In the genomic region with DNA sequence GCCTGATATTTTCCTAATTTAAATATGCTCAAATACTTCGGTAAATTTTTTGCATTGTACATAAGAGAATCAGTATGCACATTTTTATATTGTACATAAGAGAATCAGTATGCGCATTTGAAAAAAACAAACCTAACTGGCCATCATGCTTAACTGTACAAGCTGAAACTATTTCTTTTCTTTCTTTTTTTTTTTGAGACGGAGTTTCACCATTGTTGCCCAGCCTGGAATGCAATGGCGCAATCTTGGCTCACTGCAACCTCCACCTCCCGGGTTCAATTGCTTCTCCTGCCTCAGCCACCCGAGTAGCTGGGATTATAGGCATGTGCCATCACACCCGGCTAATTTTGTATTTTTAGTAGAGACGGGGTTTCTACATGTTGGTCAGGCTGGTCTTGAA, we compare ENCODE assay signal across 7 cellular contexts. TPM values are rescaled to one million over a fixed set of nuclear protein-coding genes. Genes with fewer than 3 reads are reported as not detected.
DNase-seq lines count a peak whose midpoint lies in the region; ATAC-seq, FAIRE-seq and TF ChIP-seq lines count a peak whose summit lies in the region.
"Not testable (repeated sequence)": the region's sequence is repeated elsewhere in the genome, so short reads cannot be mapped to it uniquely, and the experiment has no call there.

No MANE protein-coding gene starts in this region.

- not testable (repeated sequence) for H2BK5ac ChIP-seq in H1 (ENCODE audit: low read depth, low read length)

- not testable (repeated sequence) for H3K79me1 ChIP-seq in H1 (ENCODE audit: low read depth, low read length)

- H3K23me2 ChIP-seq in H1 (ENCODE audit: low read depth, low read length), result not testable (repeated sequence)

- H3K36me3 ChIP-seq in HAP-1 (replicated peaks); adipocyte (ENCODE audit: control insufficient read depth, insufficient read depth, low read length, severe bottlenecking); K562 (ENCODE audit: control insufficient read depth, insufficient read depth, low read length); H1 (ENCODE audit: control insufficient read depth in 2 of 4, insufficient read depth in 4 of 4, low read length in 3 of 4); HepG2 (replicated peaks in 1 of 2; ENCODE audit: control insufficient read depth in 1 of 2, insufficient read depth in 2 of 2, low read length in 2 of 2): not testable (repeated sequence)

- not testable (repeated sequence) for H3K14ac ChIP-seq in H1 (ENCODE audit: insufficient read length)

- H3K9me3 ChIP-seq in HAP-1; adipocyte (ENCODE audit: control insufficient read depth, low read length); K562 (replicated peaks; ENCODE audit: control insufficient read depth, insufficient read depth, low read depth, low read length); H1 (ENCODE audit: insufficient read depth in 2 of 2, low read depth in 1 of 2, low read length in 1 of 2); HepG2 (ENCODE audit: low read length): not testable (repeated sequence)

- FAIRE-seq in K562 (lab: Jason Lieb, UNC); H1 (lab: Jason Lieb, UNC); HepG2 (lab: Jason Lieb, UNC): not testable (repeated sequence)

- peaks cover 35% of the 10 kb centered on the region for H3K79me2 ChIP-seq in K562 (ENCODE audit: control insufficient read depth, insufficient read depth, low read length)
- peaks cover 6 to 73% of the 10 kb centered on the region in 2 experiments for H3K79me2 ChIP-seq in H1 (ENCODE audit: control insufficient read depth in 1 of 2, insufficient read depth in 2 of 2, low read length in 2 of 2)
- peaks cover 17% of the 10 kb centered on the region for H3K79me2 ChIP-seq in HepG2 (ENCODE audit: insufficient read depth, low read length)

- peak overlapping the region; percentile 8 for H3K9ac ChIP-seq in adipocyte (ENCODE audit: low read length)
- not testable (repeated sequence) for H3K9ac ChIP-seq in K562 (ENCODE audit: insufficient read depth in 1 of 2, low read depth in 2 of 2, low read length in 2 of 2); H1 (replicated peaks in 1 of 4; ENCODE audit: extremely low read depth in 1 of 4, low read depth in 3 of 4, low read length in 3 of 4); HepG2 (ENCODE audit: insufficient read depth, low read depth, low read length)

- in situ Hi-C loops in HAP-1 (cut with MboI; ENCODE audit: low sequenced_read_pairs); K562 (cut with MboI); HepG2 (cut with HindIII; ENCODE audit: extremely low pct_ligation_motif_present, low pct_unique_long_range_greater_than_20kb): not testable (repeated sequence)

- not testable (repeated sequence) for H3K27me3 ChIP-seq in HAP-1 (ENCODE audit: low read depth); adipocyte (replicated peaks; ENCODE audit: control insufficient read depth, insufficient read depth, low read length); K562 (ENCODE audit: control insufficient read depth in 2 of 2, insufficient read depth in 2 of 2, low read length in 2 of 2); H1 (replicated peaks in 1 of 4; ENCODE audit: control insufficient read depth in 3 of 4, extremely low read depth in 1 of 4, insufficient read depth in 3 of 4, low read length in 3 of 4); HepG2 (ENCODE audit: control insufficient read depth in 1 of 2, insufficient read depth in 2 of 2, low read length in 2 of 2)

- not testable (repeated sequence) for H2BK12ac ChIP-seq in H1 (ENCODE audit: low read depth, low read length)

- not testable (repeated sequence) for H3K27me3 Mint-ChIP-seq in stimulated activated memory B cell treated with anti-CD40 and anti-IgM and Interleukin-4, amounts not matched to agents 10 μg/mL and 1 μg/mL and 100 μg/mL, for 72 hours

- H4K91ac ChIP-seq in H1 (replicated peaks; ENCODE audit: insufficient read length, low read length), result not testable (repeated sequence)

- not testable (repeated sequence) for H3K18ac ChIP-seq in H1 (ENCODE audit: extremely low read depth, low read length)

- not testable (repeated sequence) for ATAC-seq in K562; HepG2; stimulated activated memory B cell treated with anti-CD40 and anti-IgM and Interleukin-4, amounts not matched to agents 10 μg/mL and 1 μg/mL and 100 μg/mL, for 72 hours

- H3K56ac ChIP-seq in H1 (replicated peaks; ENCODE audit: insufficient read length, low read depth, low read length), result not testable (repeated sequence)

- intact Hi-C loops in K562 (cut with micrococcal nuclease); HepG2 (cut with micrococcal nuclease; ENCODE audit: unreplicated experiment): not testable (repeated sequence)

- H2BK20ac ChIP-seq in H1 (ENCODE audit: low read length), result not testable (repeated sequence)

- not testable (repeated sequence) for H2AK5ac ChIP-seq in H1 (ENCODE audit: low read depth, low read length)

- BruUV-seq in K562 (replicated peaks; lab: Mats Ljungman, UMichigan); HepG2 (replicated peaks; lab: Mats Ljungman, UMichigan): not testable (repeated sequence)

- POLR2A ChIA-PET in RWPE1 (lab: Yijun Ruan, JAX; ENCODE audit: low non-redundant PET); K562 (lab: Yijun Ruan, JAX): not testable (repeated sequence)
- POLR2A ChIA-PET in H1 (lab: Charles Lee; ENCODE audit: partially characterized antibody), result interaction anchor here (0.7 to 2.2 kb wide), 3 partner anchors 11 to 63 kb away, joined by 3 to 10 read pairs (median 4); a partner anchor contains a TSS
- POLR2A ChIA-PET in HepG2 (lab: Yijun Ruan, JAX), result interaction anchor here (3.4 kb wide), 1 partner anchor 11 kb away, joined by 16 read pairs; a partner anchor contains a TSS

- not testable (repeated sequence) for H4K20me1 ChIP-seq in K562 (replicated peaks; ENCODE audit: control insufficient read depth, insufficient read depth, low read length); H1 (replicated peaks in 1 of 2; ENCODE audit: control insufficient read depth in 1 of 2, insufficient read depth in 2 of 2, low read length in 2 of 2); HepG2 (ENCODE audit: insufficient read depth, low read length)

- H3K4ac ChIP-seq in H1 (replicated peaks; ENCODE audit: insufficient read length, low read depth, low read length), result not testable (repeated sequence)

- H3K9me1 ChIP-seq in K562 (ENCODE audit: control insufficient read depth, insufficient read depth, low read length), result not testable (repeated sequence)

- not testable (repeated sequence) for TF ChIP-seq EP300 in K562 (IDR thresholded peaks at IDR 0.05; ENCODE audit: low read length); H1 (IDR thresholded peaks at IDR 0.05; ENCODE audit: borderline replicate concordance in 1 of 2, low read depth in 2 of 2, low read length in 2 of 2); HepG2 (IDR thresholded peaks at IDR 0.05; ENCODE audit: low read depth in 2 of 2, low read length in 2 of 2); HepG2 (CRISPR knock-in tag; IDR thresholded peaks at IDR 0.05; ENCODE audit: borderline replicate concordance)

- TF ChIP-seq RAD21 in K562 (CRISPR knock-in tag; conservative IDR thresholded peaks at IDR 0.05 in 1 of 2, IDR thresholded peaks at IDR 0.05 in 1 of 2); H1 (IDR thresholded peaks at IDR 0.05 in 1 of 2, conservative IDR thresholded peaks at IDR 0.05 in 1 of 2; ENCODE audit: low read depth in 2 of 2, low read length in 2 of 2); HepG2 (CRISPR knock-in tag; IDR thresholded peaks at IDR 0.05): not testable (repeated sequence)

- H3K27ac ChIP-seq in RWPE1, result peak overlapping the region; percentile 54
- H3K27ac ChIP-seq in K562 (ENCODE audit: extremely low read depth, low read depth, low read length); H1 (ENCODE audit: low read depth, low read length); HepG2 (ENCODE audit: extremely low read length, insufficient read depth, low read length): not testable (repeated sequence)

- peaks cover 61% of the 10 kb centered on the region for H3K4me1 Mint-ChIP-seq in stimulated activated memory B cell treated with anti-CD40 and anti-IgM and Interleukin-4, amounts not matched to agents 10 μg/mL and 1 μg/mL and 100 μg/mL, for 72 hours

- not testable (repeated sequence) for H3K9me3 Mint-ChIP-seq in stimulated activated memory B cell treated with anti-CD40 and anti-IgM and Interleukin-4, amounts not matched to agents 10 μg/mL and 1 μg/mL and 100 μg/mL, for 72 hours

- H2BK15ac ChIP-seq in H1 (ENCODE audit: low read length), result not testable (repeated sequence)

- H3K4me2 ChIP-seq in K562 (ENCODE audit: insufficient read depth, low read length); H1 (ENCODE audit: insufficient read depth in 1 of 2, low read depth in 2 of 2, low read length in 2 of 2); HepG2 (ENCODE audit: low read depth, low read length): not testable (repeated sequence)

- H2AFZ ChIP-seq in K562 (ENCODE audit: low read depth, low read length); H1 (ENCODE audit: low read length); HepG2 (ENCODE audit: low read length): not testable (repeated sequence)

- CTCF ChIA-PET in RWPE1 (lab: Yijun Ruan, JAX), result interaction anchor here (0.7 kb wide), 1 partner anchor 965 kb away, joined by 3 read pairs; no protein-coding TSS in a partner anchor
- CTCF ChIA-PET in K562 (lab: Yijun Ruan, JAX; ENCODE audit: low intra/inter-chr PET ratio); H1 (lab: Charles Lee; ENCODE audit: partially characterized antibody); HepG2 (lab: Yijun Ruan, JAX; ENCODE audit: low intra/inter-chr PET ratio, low total read pairs): not testable (repeated sequence)

- H3K23ac ChIP-seq in H1 (ENCODE audit: insufficient read length), result not testable (repeated sequence)

- not testable (repeated sequence) for H3K4me3 Mint-ChIP-seq in stimulated activated memory B cell treated with anti-CD40 and anti-IgM and Interleukin-4, amounts not matched to agents 10 μg/mL and 1 μg/mL and 100 μg/mL, for 72 hours

- 92% methylated on average over 7 of the region's 8 CpGs for WGBS in K562 (ENCODE audit: insufficient coverage, low coverage, missing lambda C conversion rate)
- WGBS in H1 (ENCODE audit: extremely low coverage in 1 of 2, insufficient coverage in 1 of 2, insufficient read length in 1 of 2, insufficient replicate concordance in 2 of 2, low coverage in 1 of 2, low lambda C conversion rate in 2 of 2, missing lambda C conversion rate in 1 of 2), 2 experiments, result 86% methylated on average over 8 of the region's 8 CpGs; no CpG with 5 or more reads in 1 of the 2 experiments
- 71% methylated on average over 8 of the region's 8 CpGs for WGBS in HepG2 (ENCODE audit: low lambda C conversion rate)

- TF ChIP-seq CTCF in RWPE1 (conservative IDR thresholded peaks at IDR 0.05; ENCODE audit: low read depth); K562 (IDR thresholded peaks at IDR 0.05 in 2 of 3, conservative IDR thresholded peaks at IDR 0.05 in 1 of 3; ENCODE audit: insufficient read depth in 2 of 3, low read depth in 1 of 3, low read length in 3 of 3); H1 (IDR thresholded peaks at IDR 0.05; ENCODE audit: control extremely low read depth in 1 of 3, insufficient read depth in 1 of 3, low read depth in 1 of 3, low read length in 3 of 3); HepG2 (CRISPR knock-in tag; IDR thresholded peaks at IDR 0.05): not testable (repeated sequence)

- not testable (repeated sequence) for TF ChIP-seq POLR2A in K562 (conservative IDR thresholded peaks at IDR 0.05); H1 (IDR thresholded peaks at IDR 0.05; ENCODE audit: control extremely low read depth in 1 of 2, low read depth in 2 of 2, low read length in 2 of 2); HepG2 (IDR thresholded peaks at IDR 0.05; ENCODE audit: insufficient read depth in 1 of 2, low read depth in 2 of 2, low read length in 2 of 2)

- DNase-seq in HAP-1 (ENCODE audit: low spot score in 2 of 2) (peak; percentile 59 to 68), adipocyte (ENCODE audit: low read depth) (peak; percentile 68), H1 (ENCODE audit: low read depth in 1 of 2, low spot score in 2 of 2) (peak in 1 of 2 experiments; percentile 27), HepG2 (ENCODE audit: low spot score) (peak; percentile 12)
- DNase-seq in RWPE1 (ENCODE audit: low spot score); K562 (ENCODE audit: extremely low read depth in 1 of 4, low spot score in 3 of 4): not testable (repeated sequence)

- not testable (repeated sequence) for H4K5ac ChIP-seq in H1 (ENCODE audit: insufficient read length, low read depth, low read length)

- not testable (repeated sequence) for H2BK120ac ChIP-seq in H1 (replicated peaks; ENCODE audit: low read depth, low read length)

- peaks cover 32% of the 10 kb centered on the region for H3K4me1 ChIP-seq in HAP-1
- H3K4me1 ChIP-seq in adipocyte (ENCODE audit: control insufficient read depth, insufficient read depth, low read length), result peaks cover 15% of the 10 kb centered on the region
- H3K4me1 ChIP-seq in K562 (replicated peaks in 1 of 2; ENCODE audit: control insufficient read depth in 2 of 2, insufficient read depth in 2 of 2, low read length in 2 of 2); H1 (replicated peaks in 1 of 4; ENCODE audit: control insufficient read depth in 3 of 4, insufficient read depth in 4 of 4, low read length in 3 of 4): not testable (repeated sequence)
- H3K4me1 ChIP-seq in HepG2 (ENCODE audit: insufficient read depth, low read length), result peaks cover 20% of the 10 kb centered on the region

- not testable (repeated sequence) for H3K4me3 ChIP-seq in HAP-1; K562; H1 (ENCODE audit: extremely low read depth in 1 of 4, insufficient read depth in 2 of 4, low read depth in 3 of 4, low read length in 4 of 4); HepG2 (replicated peaks in 1 of 3; ENCODE audit: insufficient read depth in 1 of 3, low read depth in 2 of 3, low read length in 3 of 3)
- peak overlapping the region; percentile 22 for H3K4me3 ChIP-seq in adipocyte (ENCODE audit: low read length)

- H3K27ac Mint-ChIP-seq in stimulated activated memory B cell treated with anti-CD40 and anti-IgM and Interleukin-4, amounts not matched to agents 10 μg/mL and 1 μg/mL and 100 μg/mL, for 72 hours, result peak overlapping the region; percentile 61

- H3K36me3 Mint-ChIP-seq in stimulated activated memory B cell treated with anti-CD40 and anti-IgM and Interleukin-4, amounts not matched to agents 10 μg/mL and 1 μg/mL and 100 μg/mL, for 72 hours, result peaks cover 43% of the 10 kb centered on the region

- not testable (repeated sequence) for H4K8ac ChIP-seq in H1 (ENCODE audit: extremely low read depth, insufficient read depth, low read length)

RNA-seq across cellular contexts. Expression of a gene that starts 11.5 kb away (rescaled TPM):
- total RNA-seq in K562 (2011; cell fraction: chromatin; rRNA removed; ENCODE audit: low replicate concordance), result 75.9 and 114 TPM in 2 replicates
- 32.5 and 42.6 TPM in 2 replicates for total RNA-seq in K562 (2011; cell fraction: nucleolus; rRNA removed)
- 70.0 and 87.9 TPM in 2 replicates for total RNA-seq in K562 (2011; cell fraction: nucleoplasm; rRNA removed)
- total RNA-seq in K562 (2014; rRNA removed) (74.1 and 75.1 TPM in 2 replicates), K562 (2014; rRNA removed; fragmentation: Illumina TruSeq; extraction: Trizol) (55.3 and 59.6 TPM in 2 replicates), K562 (2015; rRNA removed; fragmentation: Illumina TruSeq; extraction: Trizol) (54.7 and 59.2 TPM in 2 replicates), K562 (2021) (68.1 and 74.3 TPM in 2 replicates), HepG2 (2016; rRNA removed; fragmentation: Illumina TruSeq; extraction: Trizol) (63.3 and 64.3 TPM in 2 replicates)
- polyA plus RNA-seq in K562 (2011; rRNA removed) (68.6 and 82.1 TPM in 2 replicates), K562 (2014; fragmentation: Illumina TruSeq; extraction: Trizol) (61.8 and 80.4 TPM in 2 replicates), K562 (2014; fragmentation: Nextera tagmentation; extraction: Ambion mirVana) (1 to 10 TPM; 2.6 to 3.3 TPM), K562 (2014; rRNA removed) (61.1 and 63.8 TPM in 2 replicates), H1 (2011; rRNA removed) (79.2 and 101 TPM in 2 replicates), HepG2 (2011; rRNA removed) (38.3 and 45.0 TPM in 2 replicates)
- polyA plus RNA-seq in K562 (2011; cell fraction: cytosol; rRNA removed), result 52.1 and 65.5 TPM in 2 replicates
- polyA plus RNA-seq in K562 (2011; cell fraction: nucleus; rRNA removed), result 57.0 and 69.0 TPM in 2 replicates
- 50.6 and 60.4 TPM in 2 replicates for polyA plus RNA-seq in K562 (2012)
- polyA minus RNA-seq in K562 (2011; rRNA and poly(A)+ RNA removed), result 98.5 and 101 TPM in 2 replicates
- 20.9 and 21.3 TPM in 2 replicates for polyA minus RNA-seq in K562 (2011; cell fraction: cytosol; rRNA and poly(A)+ RNA removed)
- 42.5 and 52.8 TPM in 2 replicates for polyA minus RNA-seq in K562 (2011; cell fraction: nucleus; rRNA and poly(A)+ RNA removed)
- 140 and 146 TPM in 2 replicates for total RNA-seq in H1 (2021; fragmentation: NEBNext Ultra II Directional; extraction: Animal tissue kit (Norgen Biotek cat#: 25700))
- polyA plus RNA-seq in H1 (2011; cell fraction: cytosol; rRNA removed), result 85.1 TPM
- 106 TPM for polyA plus RNA-seq in H1 (2011; cell fraction: nucleus; rRNA removed)
- polyA plus RNA-seq in H1 (2012, experiment 1 of 2), result 86.0 to 98.9 TPM (median 91.5 TPM) in 4 replicates
- 41.8 TPM for polyA plus RNA-seq in H1 (2012, experiment 2 of 2)
- polyA plus RNA-seq in H1 (2013, experiment 1 of 2), result 89.0 TPM
- 86.7 TPM for polyA plus RNA-seq in H1 (2013, experiment 2 of 2)
- polyA minus RNA-seq in H1 (2011; rRNA and poly(A)+ RNA removed), result 117 and 131 TPM in 2 replicates
- polyA minus RNA-seq in H1 (2011; cell fraction: cytosol; rRNA and poly(A)+ RNA removed), result 31.9 TPM
- 97.4 TPM for polyA minus RNA-seq in H1 (2011; cell fraction: nucleus; rRNA and poly(A)+ RNA removed)
- 73.6 and 79.6 TPM in 2 replicates for total RNA-seq in HepG2 (2016; cell fraction: cytosol; rRNA removed; fragmentation: Illumina TruSeq; extraction: Trizol; ENCODE audit: low read depth)
- total RNA-seq in HepG2 (2016; cell fraction: insoluble cytoplasmic fraction; rRNA removed; fragmentation: Illumina TruSeq; extraction: Trizol), result 50.8 and 66.4 TPM in 2 replicates
- 151 and 154 TPM in 2 replicates for total RNA-seq in HepG2 (2016; cell fraction: membrane; rRNA removed; fragmentation: Illumina TruSeq; extraction: Trizol)
- 40.3 and 49.7 TPM in 2 replicates for total RNA-seq in HepG2 (2016; cell fraction: nucleus; rRNA removed; fragmentation: Illumina TruSeq; extraction: Trizol)
- 31.1 and 37.8 TPM in 2 replicates for polyA plus RNA-seq in HepG2 (2011; cell fraction: cytosol; rRNA removed)
- polyA plus RNA-seq in HepG2 (2011; cell fraction: nucleus; rRNA removed), result 19.1 and 22.9 TPM in 2 replicates
- 23.3 and 24.3 TPM in 2 replicates for polyA plus RNA-seq in HepG2 (2012)
- polyA plus RNA-seq in HepG2 (2016; cell fraction: cytosol; fragmentation: Illumina TruSeq; extraction: Trizol; ENCODE audit: low read depth), result 152 and 156 TPM in 2 replicates
- polyA plus RNA-seq in HepG2 (2016; cell fraction: insoluble cytoplasmic fraction; fragmentation: Illumina TruSeq; extraction: Trizol; ENCODE audit: low read depth), result 64.7 and 77.0 TPM in 2 replicates
- 215 and 223 TPM in 2 replicates for polyA plus RNA-seq in HepG2 (2016; cell fraction: membrane; fragmentation: Illumina TruSeq; extraction: Trizol; ENCODE audit: low read depth)
- polyA plus RNA-seq in HepG2 (2016; cell fraction: nucleus; fragmentation: Illumina TruSeq; extraction: Trizol; ENCODE audit: insufficient read depth, low read depth), result 63.9 and 70.8 TPM in 2 replicates
- 42.8 and 148 TPM in 2 replicates for polyA minus RNA-seq in HepG2 (2011; rRNA and poly(A)+ RNA removed; ENCODE audit: low replicate concordance)
- 8.1 and 12.7 TPM in 2 replicates for polyA minus RNA-seq in HepG2 (2011; cell fraction: cytosol; rRNA and poly(A)+ RNA removed)
- polyA minus RNA-seq in HepG2 (2011; cell fraction: nucleus; rRNA and poly(A)+ RNA removed), result 39.3 and 49.2 TPM in 2 replicates

RNA-seq across cellular contexts. Expression of a gene that starts 51.6 kb away (rescaled TPM):
- total RNA-seq in K562 (2011; cell fraction: chromatin; rRNA removed; ENCODE audit: low replicate concordance), result 2.8 and 5.5 TPM in 2 replicates
- 2.5 and 2.6 TPM in 2 replicates for total RNA-seq in K562 (2011; cell fraction: nucleolus; rRNA removed)
- 4.8 and 8.5 TPM in 2 replicates for total RNA-seq in K562 (2011; cell fraction: nucleoplasm; rRNA removed)
- total RNA-seq in K562 (2014; rRNA removed) (2.9 and 5.8 TPM in 2 replicates), K562 (2014; rRNA removed; fragmentation: Illumina TruSeq; extraction: Trizol) (0.91 and 1.3 TPM in 2 replicates), K562 (2015; rRNA removed; fragmentation: Illumina TruSeq; extraction: Trizol) (0.65 and 0.98 TPM in 2 replicates), K562 (2021) (1.8 and 3.1 TPM in 2 replicates), HepG2 (2016; rRNA removed; fragmentation: Illumina TruSeq; extraction: Trizol) (9.1 and 11.2 TPM in 2 replicates)
- polyA plus RNA-seq in K562 (2011; rRNA removed) (1.0 and 2.5 TPM in 2 replicates), K562 (2014; fragmentation: Illumina TruSeq; extraction: Trizol) (0.71 and 0.92 TPM in 2 replicates), K562 (2014; fragmentation: Nextera tagmentation; extraction: Ambion mirVana) (under 1 TPM; 0.14 to 0.21 TPM), K562 (2014; rRNA removed) (1.9 and 3.4 TPM in 2 replicates), H1 (2011; rRNA removed) (13.7 and 22.7 TPM in 2 replicates), HepG2 (2011; rRNA removed) (4.0 and 6.0 TPM in 2 replicates)
- 0.56 and 1.2 TPM in 2 replicates for polyA plus RNA-seq in K562 (2011; cell fraction: cytosol; rRNA removed)
- 1.4 and 3.8 TPM in 2 replicates for polyA plus RNA-seq in K562 (2011; cell fraction: nucleus; rRNA removed)
- polyA plus RNA-seq in K562 (2012), result 0.91 and 1.1 TPM in 2 replicates
- 2.6 and 4.6 TPM in 2 replicates for polyA minus RNA-seq in K562 (2011; rRNA and poly(A)+ RNA removed)
- polyA minus RNA-seq in K562 (2011; cell fraction: cytosol; rRNA and poly(A)+ RNA removed), result 1.3 TPM in 1 of 2 replicates, not detected in the other
- polyA minus RNA-seq in K562 (2011; cell fraction: nucleus; rRNA and poly(A)+ RNA removed), result 9.2 and 13.7 TPM in 2 replicates
- total RNA-seq in H1 (2021; fragmentation: NEBNext Ultra II Directional; extraction: Animal tissue kit (Norgen Biotek cat#: 25700)), result 44.3 and 45.1 TPM in 2 replicates
- 28.2 TPM for polyA plus RNA-seq in H1 (2011; cell fraction: cytosol; rRNA removed)
- polyA plus RNA-seq in H1 (2011; cell fraction: nucleus; rRNA removed), result 38.5 TPM
- polyA plus RNA-seq in H1 (2012, experiment 1 of 2), result 25.7 to 37.2 TPM (median 28.9 TPM) in 4 replicates
- polyA plus RNA-seq in H1 (2012, experiment 2 of 2), result 13.7 TPM
- 24.2 TPM for polyA plus RNA-seq in H1 (2013, experiment 1 of 2)
- 24.7 TPM for polyA plus RNA-seq in H1 (2013, experiment 2 of 2)
- 47.8 and 51.6 TPM in 2 replicates for polyA minus RNA-seq in H1 (2011; rRNA and poly(A)+ RNA removed)
- 37.6 TPM for polyA minus RNA-seq in H1 (2011; cell fraction: cytosol; rRNA and poly(A)+ RNA removed)
- 331 TPM for polyA minus RNA-seq in H1 (2011; cell fraction: nucleus; rRNA and poly(A)+ RNA removed)
- 5.7 and 6.3 TPM in 2 replicates for total RNA-seq in HepG2 (2016; cell fraction: cytosol; rRNA removed; fragmentation: Illumina TruSeq; extraction: Trizol; ENCODE audit: low read depth)
- total RNA-seq in HepG2 (2016; cell fraction: insoluble cytoplasmic fraction; rRNA removed; fragmentation: Illumina TruSeq; extraction: Trizol), result 9.3 and 12.6 TPM in 2 replicates
- total RNA-seq in HepG2 (2016; cell fraction: membrane; rRNA removed; fragmentation: Illumina TruSeq; extraction: Trizol), result 9.0 and 10.8 TPM in 2 replicates
- 33.5 and 37.6 TPM in 2 replicates for total RNA-seq in HepG2 (2016; cell fraction: nucleus; rRNA removed; fragmentation: Illumina TruSeq; extraction: Trizol)
- 3.6 and 3.8 TPM in 2 replicates for polyA plus RNA-seq in HepG2 (2011; cell fraction: cytosol; rRNA removed)
- polyA plus RNA-seq in HepG2 (2011; cell fraction: nucleus; rRNA removed), result 2.9 and 3.4 TPM in 2 replicates
- 3.7 and 4.6 TPM in 2 replicates for polyA plus RNA-seq in HepG2 (2012)
- polyA plus RNA-seq in HepG2 (2016; cell fraction: cytosol; fragmentation: Illumina TruSeq; extraction: Trizol; ENCODE audit: low read depth), result 4.4 and 6.4 TPM in 2 replicates
- polyA plus RNA-seq in HepG2 (2016; cell fraction: insoluble cytoplasmic fraction; fragmentation: Illumina TruSeq; extraction: Trizol; ENCODE audit: low read depth), result 12.2 and 14.4 TPM in 2 replicates
- 10.9 and 12.0 TPM in 2 replicates for polyA plus RNA-seq in HepG2 (2016; cell fraction: membrane; fragmentation: Illumina TruSeq; extraction: Trizol; ENCODE audit: low read depth)
- polyA plus RNA-seq in HepG2 (2016; cell fraction: nucleus; fragmentation: Illumina TruSeq; extraction: Trizol; ENCODE audit: insufficient read depth, low read depth), result 13.5 and 14.5 TPM in 2 replicates
- 13.3 and 40.9 TPM in 2 replicates for polyA minus RNA-seq in HepG2 (2011; rRNA and poly(A)+ RNA removed; ENCODE audit: low replicate concordance)
- 2.7 and 4.6 TPM in 2 replicates for polyA minus RNA-seq in HepG2 (2011; cell fraction: cytosol; rRNA and poly(A)+ RNA removed)
- 36.1 and 42.9 TPM in 2 replicates for polyA minus RNA-seq in HepG2 (2011; cell fraction: nucleus; rRNA and poly(A)+ RNA removed)
